In the genomic region with DNA sequence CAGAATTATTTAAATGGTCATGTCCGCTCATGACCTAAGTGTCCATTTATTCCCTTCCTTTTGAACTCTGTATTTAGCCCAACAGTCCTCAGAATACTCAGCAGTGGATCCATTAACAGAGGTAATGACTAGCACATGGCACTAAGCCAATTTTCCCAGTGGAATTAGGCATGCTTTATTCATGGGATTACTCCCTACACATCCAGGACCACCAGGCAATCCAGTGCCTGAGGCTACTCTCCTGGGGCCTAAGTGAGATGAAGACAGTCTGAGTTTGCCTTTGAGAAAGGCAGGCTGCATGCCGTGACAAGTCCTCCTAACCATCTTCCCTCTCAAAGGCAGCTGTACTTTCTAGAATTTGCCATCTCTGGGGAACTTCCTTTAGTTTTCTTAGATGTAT, we compare ENCODE assay signal across 29 cellular contexts.
DNase-seq lines count a peak whose midpoint lies in the region; ATAC-seq and TF ChIP-seq lines count a peak whose summit lies in the region.
"Had no signal": no experiment of that assay in that cellular context is flagged by ENCODE, and none has a peak within 500 bp of the region (broad histone marks: within the 10 kb centered on the region; RNA-seq: fewer than 3 reads in every experiment).

No MANE protein-coding gene starts in this region.

- H3K4me1 ChIP-seq in BE2C (no peaks in the 10 kb centered on the region), Caco-2 (no peaks in the 10 kb centered on the region; the same call in 1 of the 2 replicates)
- H3K4me1 ChIP-seq: breast epithelium, left ventricle myocardium inferior, Peyer's patch, right atrium auricular region, suprapubic skin, upper lobe of left lung had no signal

- peak overlapping the region; percentile 92 for H3K27ac ChIP-seq in epithelial cell of prostate
- H3K27ac ChIP-seq: breast epithelium, GM23248, left ventricle myocardium inferior, Peyer's patch, right atrium auricular region, suprapubic skin, upper lobe of left lung, WERI-Rb-1 had no signal

- no peaks in the 10 kb centered on the region for H3K4me1 Mint-ChIP-seq in Caco-2 (ENCODE audit: low read depth, unreplicated experiment)

- no peak overlapping the region for H3K4me3 ChIP-seq in BE2C (ENCODE audit: low read depth, low read length)
- no peak overlapping the region for H3K4me3 ChIP-seq in Caco-2 (ENCODE audit: low read depth, low read length)
- H3K4me3 ChIP-seq: breast epithelium, GM23248, left ventricle myocardium inferior, Peyer's patch, right atrium auricular region, smooth muscle cell, suprapubic skin, upper lobe of left lung had no signal

- H3K36me3 ChIP-seq in BE2C (no peaks in the 10 kb centered on the region), Caco-2 (ENCODE audit: control insufficient read depth, insufficient read depth, low read length) (no peaks in the 10 kb centered on the region; the same call in 1 of the 2 replicates)
- H3K36me3 ChIP-seq: breast epithelium, left ventricle myocardium inferior, Peyer's patch, right atrium auricular region, suprapubic skin, upper lobe of left lung, WERI-Rb-1 had no signal

- DNase-seq in BE2C (peak; percentile 50), NCI-H1105 (lab: John Stamatoyannopoulos, UW) (peak; percentile 23), NCI-H82 (lab: John Stamatoyannopoulos, UW) (peak; percentile 97), epithelial cell of prostate (ENCODE audit: low read depth, low spot score) (no peak), Caco-2 (no peak)
- DNase-seq in stimulated activated naive CD4-positive, alpha-beta T cell (lab: John Stamatoyannopoulos, UW) = no peak
- DNase-seq: activated CD4-positive, alpha-beta T cell treated with anti-CD3 and anti-CD28 coated beads for 4 hours; activated T-cell treated with anti-CD3 and anti-CD28 coated beads for 4 hours; amygdala; GDM1; GM23248; IMR-90; left ventricle myocardium inferior; NCI-H1930; Peyer's patch; posterior cingulate gyrus; SHP77 treated with DMSO at 0.1 percent for 48 hours; stimulated activated naive CD4-positive, alpha-beta T cell treated with Interleukin-2 at 50 U/mL for 16 hours; SW 1271; T-helper 9 cell; upper lobe of left lung; WERI-Rb-1 had no signal

- intact Hi-C loops in Caco-2 (cut with micrococcal nuclease; ENCODE audit: unreplicated experiment) = no loop called here

- no peaks in the 10 kb centered on the region for H3K36me3 Mint-ChIP-seq in Caco-2 (ENCODE audit: insufficient read depth, unreplicated experiment)

- no peaks in the 10 kb centered on the region for H3K27me3 ChIP-seq in BE2C
- H3K27me3 ChIP-seq in Caco-2 (replicated peaks; ENCODE audit: control insufficient read depth, insufficient read depth, low read length) = no peaks in the 10 kb centered on the region
- H3K27me3 ChIP-seq: breast epithelium, Peyer's patch, right atrium auricular region, suprapubic skin, upper lobe of left lung had no signal

- TF ChIP-seq CTCF in BE2C (IDR thresholded peaks at IDR 0.05; ENCODE audit: low read depth, low read length) (no peak), Caco-2 (IDR thresholded peaks at IDR 0.05; ENCODE audit: insufficient read depth in 1 of 2, low read depth in 1 of 2, low read length in 1 of 2, severe bottlenecking in 1 of 2, unreplicated experiment in 1 of 2) (no peak)

- H3K9me3 Mint-ChIP-seq in Caco-2 (ENCODE audit: unreplicated experiment) = no peaks in the 10 kb centered on the region
- H3K9me3 Mint-ChIP-seq: activated naive CD4-positive, alpha-beta T cell treated with anti-CD3 and anti-CD28 coated beads, Interleukin-2, amount 50 U/mL, for 72 hours had no signal

- no peaks in the 10 kb centered on the region for H3K9me3 ChIP-seq in BE2C
- H3K9me3 ChIP-seq in Caco-2 = peaks cover 9% of the 10 kb centered on the region; the same call in 1 of the 2 replicates
- H3K9me3 ChIP-seq: Peyer's patch, suprapubic skin had no signal

- no TSS peak for BruUV-seq in Caco-2 (replicated peaks; lab: Mats Ljungman, UMichigan)

- no peak overlapping the region for H3K27ac Mint-ChIP-seq in Caco-2 (ENCODE audit: unreplicated experiment)
- H3K27ac Mint-ChIP-seq: activated naive CD4-positive, alpha-beta T cell treated with anti-CD3 and anti-CD28 coated beads, Interleukin-2, amount 50 U/mL, for 72 hours had no signal

- CTCF ChIA-PET in Caco-2 (lab: Charles Lee) = no interaction called here

- ATAC-seq in GM21723 (IDR thresholded peaks at IDR 0.05; ENCODE audit: unreplicated experiment) (no peak), GM18498 (IDR thresholded peaks at IDR 0.05; ENCODE audit: unreplicated experiment) (no peak)
- ATAC-seq: activated naive CD4-positive, alpha-beta T cell treated with anti-CD3 and anti-CD28 coated beads, Interleukin-2, amount 50 U/mL, for 72 hours had no signal

- no peaks in the 10 kb centered on the region for H3K27me3 Mint-ChIP-seq in Caco-2 (ENCODE audit: insufficient read depth, unreplicated experiment)

- no peak overlapping the region for H3K4me3 Mint-ChIP-seq in Caco-2 (ENCODE audit: unreplicated experiment)

- POLR2A ChIA-PET in Caco-2 (lab: Charles Lee) = no interaction called here

Comparison
In these comparisons a context has a peak if more than half of its experiments do, and no peak if none do; other contexts are left out.
1. DNase-seq: peak in BE2C (single experiment), NCI-H1105 (single experiment) and NCI-H82 (single experiment); none in epithelial cell of prostate (single experiment), stimulated activated naive CD4-positive, alpha-beta T cell (0 of 6) and Caco-2 (0 of 2).